ENCODE assay signal across 9 cellular contexts in genomic region chr9:36855443-36856315, GRCh38.
A peak's percentile ranks its signal among the peaks of the same experiment; 100 is the strongest.
DNase-seq lines count a peak whose midpoint lies in the region; ATAC-seq and TF ChIP-seq lines count a peak whose summit lies in the region.
"Had no signal": no experiment of that assay in that cellular context is flagged by ENCODE, and none has a peak within 500 bp of the region (broad histone marks: within the 10 kb centered on the region; RNA-seq: fewer than 3 reads in every experiment).

No MANE protein-coding gene starts in this region.

- no peaks in the 10 kb centered on the region for H3K9me3 ChIP-seq in lower lobe of right lung

- H3K36me3 Mint-ChIP-seq in activated B cell treated with CpG ODN at 0.5 μM for 24 hours (ENCODE audit: low read depth): peaks cover 91% of the 10 kb centered on the region
- H3K36me3 Mint-ChIP-seq: CD8-positive, alpha-beta memory T cell had no signal

- no peak overlapping the region for H3K27ac ChIP-seq in lower lobe of right lung

- H3K27me3 Mint-ChIP-seq in activated B cell treated with CpG ODN at 0.5 μM for 24 hours: no peaks in the 10 kb centered on the region

- CTCF ChIA-PET in activated B cell treated with CpG ODN at 0.5 μM for 24 hours (lab: Charles Lee): interaction anchor here (0.8 to 1.3 kb wide), 2 partner anchors 17 to 223 kb away, joined by 3 read pairs; no protein-coding TSS in a partner anchor

- H3K27me3 ChIP-seq in lower lobe of right lung (ENCODE audit: low read depth): no peaks in the 10 kb centered on the region

- DNase-seq in NK-92 treated with Interleukin-12 subunit alpha and Interleukin-12 subunit beta, amount 100 ng/mL, for 24 hours (lab: John Stamatoyannopoulos, UW): peak; percentile 58
- DNase-seq in NK-92 (lab: John Stamatoyannopoulos, UW; ENCODE audit: unreplicated experiment) (no peak), activated B cell treated with CpG ODN at 0.5 μM for 24 hours (no peak), lower lobe of right lung (no peak), NCI-H2107 treated with DMSO at 0.1 percent for 48 hours (lab: John Stamatoyannopoulos, UW; ENCODE audit: unreplicated experiment) (no peak), medulla oblongata (ENCODE audit: extremely low spot score) (no peak)

- no peak overlapping the region for H3K4me3 ChIP-seq in lower lobe of right lung

- H3K4me3 Mint-ChIP-seq in activated B cell treated with CpG ODN at 0.5 μM for 24 hours: no peak overlapping the region
- H3K4me3 Mint-ChIP-seq: CD8-positive, alpha-beta memory T cell had no signal

- no peaks in the 10 kb centered on the region for H3K4me1 ChIP-seq in lower lobe of right lung

- no peak for TF ChIP-seq CTCF in activated B cell treated with CpG ODN at 0.5 μM for 24 hours (IDR thresholded peaks at IDR 0.05)
- TF ChIP-seq CTCF in lower lobe of right lung (IDR thresholded peaks at IDR 0.05): no peak

- POLR2A ChIA-PET in activated B cell treated with CpG ODN at 0.5 μM for 24 hours (lab: Charles Lee): no interaction called here

- H3K27ac Mint-ChIP-seq in activated B cell treated with CpG ODN at 0.5 μM for 24 hours: peak overlapping the region; percentile 79

- ATAC-seq in HG03521 (IDR thresholded peaks at IDR 0.05; ENCODE audit: unreplicated experiment) (peak; percentile 76), activated B cell treated with CpG ODN at 0.5 μM for 24 hours (ENCODE audit: low read depth) (peak; percentile 61), lower lobe of right lung (peak; percentile 33 to 43), HG02973 (IDR thresholded peaks at IDR 0.05; ENCODE audit: unreplicated experiment) (no peak)

- peaks cover 47% of the 10 kb centered on the region for H3K4me1 Mint-ChIP-seq in activated B cell treated with CpG ODN at 0.5 μM for 24 hours

- intact Hi-C loops in activated B cell treated with CpG ODN at 0.5 μM for 24 hours (cut with micrococcal nuclease) (no loop called here), lower lobe of right lung (cut with DNase I) (no loop called here)

- no peaks in the 10 kb centered on the region for H3K36me3 ChIP-seq in lower lobe of right lung

- no peaks in the 10 kb centered on the region for H3K9me3 Mint-ChIP-seq in activated B cell treated with CpG ODN at 0.5 μM for 24 hours
- H3K9me3 Mint-ChIP-seq: CD8-positive, alpha-beta memory T cell had no signal
